Comparison of ENCODE assay signal across 8 cellular contexts in genomic region chr10:124063736-124064135, GRCh38. TPM values are rescaled to one million over a fixed set of nuclear protein-coding genes. Genes with fewer than 3 reads are reported as not detected.
A peak's percentile ranks its signal among the peaks of the same experiment; 100 is the strongest.
DNase-seq lines count a peak whose midpoint lies in the region; ATAC-seq and TF ChIP-seq lines count a peak whose summit lies in the region.

No MANE protein-coding gene starts in this region.

- peak overlapping the region; percentile 80 to 90 for H3K4me3 Mint-ChIP-seq in activated T-cell treated with anti-CD3 and anti-CD28 coated beads, Interleukin-2, amount 50 U/mL, for 72 hours

- H3K4me1 Mint-ChIP-seq in activated T-cell treated with anti-CD3 and anti-CD28 coated beads, Interleukin-2, amount 50 U/mL, for 72 hours (ENCODE audit: low read depth): peaks cover 45% of the 10 kb centered on the region

- peaks cover 10% of the 10 kb centered on the region for H3K27me3 Mint-ChIP-seq in activated T-cell treated with anti-CD3 and anti-CD28 coated beads, Interleukin-2, amount 50 U/mL, for 72 hours (ENCODE audit: low read depth)

- no peaks in the 10 kb centered on the region for H3K79me2 ChIP-seq in OCI-LY3 (ENCODE audit: low read length)

- in situ Hi-C loops in G401 (cut with HindIII; ENCODE audit: low sequenced_read_pairs): no loop called here

- H2AFZ ChIP-seq in OCI-LY3 (ENCODE audit: low read depth, low read length): no peak overlapping the region

- H3K27ac ChIP-seq in OCI-LY3 (ENCODE audit: low read length): peak overlapping the region; percentile 94
- no peak overlapping the region for H3K27ac ChIP-seq in foreskin keratinocyte
- peak overlapping the region; percentile 34 to 71 (median 47) for H3K27ac ChIP-seq in thyroid gland

- peak overlapping the region; percentile 54 for H3K9ac ChIP-seq in OCI-LY3 (ENCODE audit: low read length)

- peak; percentile 74 to 79 for ATAC-seq in activated T-cell treated with anti-CD3 and anti-CD28 coated beads, Interleukin-2, amount 50 U/mL, for 72 hours (replicated peaks in 1 of 2)
- peak; percentile 62 for ATAC-seq in foreskin keratinocyte

- H3K36me3 ChIP-seq in OCI-LY3 (replicated peaks; ENCODE audit: low read depth, low read length) (no peaks in the 10 kb centered on the region), thyroid gland (no peaks in the 10 kb centered on the region)

- no peak for TF ChIP-seq CTCF in OCI-LY3 (IDR thresholded peaks at IDR 0.05; ENCODE audit: low read depth, low read length)
- no peak for TF ChIP-seq CTCF in foreskin keratinocyte (conservative IDR thresholded peaks at IDR 0.05)
- TF ChIP-seq CTCF in thyroid gland (IDR thresholded peaks at IDR 0.05): no peak

- peak; percentile 8 to 18 for DNase-seq in activated T-cell treated with anti-CD3 and anti-CD28 coated beads, Interleukin-2, amount 50 U/mL, for 72 hours
- no peak for DNase-seq in activated T-cell treated with anti-CD3 and anti-CD28 coated beads, Interleukin-2, amount 50 U/mL, for 1 hour
- DNase-seq in foreskin keratinocyte (peak in 1 of 2 donors; percentile 41), thyroid gland (peak in 1 of 2 donors; percentile 35), G401 (ENCODE audit: low spot score) (no peak), erythroblast (lab: John Stamatoyannopoulos, UW) (no peak), NCI-H748 (lab: John Stamatoyannopoulos, UW; ENCODE audit: unreplicated experiment) (no peak)

- H3K27ac Mint-ChIP-seq in activated T-cell treated with anti-CD3 and anti-CD28 coated beads, Interleukin-2, amount 50 U/mL, for 72 hours: peak overlapping the region; percentile 32

- WGBS in thyroid gland, 2 donors: 36 to 40% methylated on average over 6 of the region's 6 CpGs

- H3K9me3 ChIP-seq in OCI-LY3 (ENCODE audit: insufficient read depth, low read length): no peaks in the 10 kb centered on the region
- H3K9me3 ChIP-seq in thyroid gland: no peaks in the 10 kb centered on the region

- no peaks in the 10 kb centered on the region for H3K36me3 Mint-ChIP-seq in activated T-cell treated with anti-CD3 and anti-CD28 coated beads, Interleukin-2, amount 50 U/mL, for 72 hours (ENCODE audit: insufficient read depth in 2 of 2)

- H4K20me1 ChIP-seq in OCI-LY3 (ENCODE audit: insufficient read depth, low read length): no peaks in the 10 kb centered on the region

- no peaks in the 10 kb centered on the region for H3K9me3 Mint-ChIP-seq in activated T-cell treated with anti-CD3 and anti-CD28 coated beads, Interleukin-2, amount 50 U/mL, for 72 hours

- H3K4me3 ChIP-seq in OCI-LY3 (ENCODE audit: low read length) (peak overlapping the region; percentile 70), thyroid gland (replicated peaks in 1 of 3) (no peak overlapping the region)

- H3K27me3 ChIP-seq in OCI-LY3 (ENCODE audit: low read depth, low read length) (peaks cover 29% of the 10 kb centered on the region), foreskin keratinocyte (no peaks in the 10 kb centered on the region), thyroid gland (no peaks in the 10 kb centered on the region)

- peak overlapping the region; percentile 85 for H3K4me2 ChIP-seq in OCI-LY3 (ENCODE audit: low read length)

- H3K4me1 ChIP-seq in OCI-LY3 (ENCODE audit: low read length): peaks cover 66% of the 10 kb centered on the region
- peaks cover 5% of the 10 kb centered on the region for H3K4me1 ChIP-seq in foreskin keratinocyte
- H3K4me1 ChIP-seq in thyroid gland: peaks cover 51 to 65% of the 10 kb centered on the region in 2 donors

- intact Hi-C loops in thyroid gland (cut with DNase I): no loop called here

- TF ChIP-seq POLR2A in thyroid gland (IDR thresholded peaks at IDR 0.05): no peak
- no peak for TF ChIP-seq POLR2A in erythroblast (IDR thresholded peaks at IDR 0.05; ENCODE audit: low read length)

RNA-seq across cellular contexts. Expression of gene CHST15, which starts 29.7 kb away (rescaled TPM):
- 1 to 10 TPM in 1 of 2 donors, under 1 TPM in 1; 0.38 to 2.4 TPM for total RNA-seq in activated T-cell treated with anti-CD3 and anti-CD28 coated beads, Interleukin-2, amount 50 U/mL, for 72 hours
- total RNA-seq in foreskin keratinocyte (28.2 and 31.9 TPM in 2 replicates), thyroid gland (100 to 1,000 TPM in 1 of 4 donors, 10 to 100 TPM in 3; 43.2 to 104 (median 81.5) TPM)
- 13.0 and 13.4 TPM in 2 replicates for polyA plus RNA-seq in foreskin keratinocyte
- total RNA-seq in G401 (2014; rRNA removed; shearing (Covaris generic)): not detected in 2 replicates

Comparison
In these comparisons a context has a peak if more than half of its experiments do, and no peak if none do; other contexts are left out.
1. DNase-seq: peak in activated T-cell treated with anti-CD3 and anti-CD28 coated beads, Interleukin-2, amount 50 U/mL, for 72 hours (2 of 2); none in activated T-cell treated with anti-CD3 and anti-CD28 coated beads, Interleukin-2, amount 50 U/mL, for 1 hour (single experiment), G401 (single experiment), erythroblast (0 of 2) and NCI-H748 (single experiment).